Comparison of ENCODE assay signal across 1 cellular context in genomic region chr6:2534406-2535139, GRCh38.
TF ChIP-seq lines count a peak whose summit lies in the region.

No MANE protein-coding gene starts in this region.

TF ChIP-seq in GM23338, 12 proteins besides CTCF, POLR2A, EP300 and RAD21:
- no peak for TF ChIP-seq ZNF462 (CRISPR knock-in tag; IDR thresholded peaks at IDR 0.05)
- no peak for TF ChIP-seq NANOG (IDR thresholded peaks at IDR 0.05; ENCODE audit: borderline replicate concordance)
- no peak for TF ChIP-seq JUNB (IDR thresholded peaks at IDR 0.05; ENCODE audit: unreplicated experiment)
- TF ChIP-seq STAT1 (IDR thresholded peaks at IDR 0.05; ENCODE audit: unreplicated experiment), result no peak
- TF ChIP-seq POLR2AphosphoS5 (IDR thresholded peaks at IDR 0.05; ENCODE audit: low read depth), result no peak
- no peak for TF ChIP-seq EZH2 (IDR thresholded peaks at IDR 0.05; ENCODE audit: low read depth, unreplicated experiment)
- TF ChIP-seq ETS1 (IDR thresholded peaks at IDR 0.05), result no peak
- no peak for TF ChIP-seq ZNF331 (CRISPR knock-in tag; IDR thresholded peaks at IDR 0.05; ENCODE audit: low read depth)
- no peak for TF ChIP-seq ZNF114 (CRISPR knock-in tag; IDR thresholded peaks at IDR 0.05)
- no peak for TF ChIP-seq CREB1 (CRISPR knock-in tag; IDR thresholded peaks at IDR 0.05; ENCODE audit: low read depth)
- TF ChIP-seq REST (IDR thresholded peaks at IDR 0.05; ENCODE audit: unreplicated experiment), result no peak
- TF ChIP-seq EZH2phosphoT487 (IDR thresholded peaks at IDR 0.05; ENCODE audit: unreplicated experiment), result no peak
